Comparison of ENCODE assay signal across 21 cellular contexts in the genomic region with DNA sequence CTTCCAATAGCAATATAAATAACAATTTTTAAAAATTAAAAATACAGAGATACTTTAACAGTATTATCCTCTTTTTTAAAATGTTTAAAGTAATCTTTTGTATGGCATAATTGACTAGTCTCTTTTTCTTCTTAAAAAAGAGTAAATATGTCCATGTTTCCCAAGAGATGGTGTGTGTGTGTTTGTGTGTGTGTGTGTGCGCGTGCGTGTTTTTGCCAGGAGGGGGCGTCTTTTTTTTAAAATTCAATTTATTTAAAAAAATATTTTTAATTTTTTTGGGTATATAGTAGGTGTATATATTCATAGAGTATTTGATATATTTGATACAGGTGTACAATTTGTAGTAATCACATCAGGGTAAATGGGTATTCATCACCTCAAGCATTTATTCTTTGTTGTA.
A peak's percentile ranks its signal among the peaks of the same experiment; 100 is the strongest.
DNase-seq lines count a peak whose midpoint lies in the region; ATAC-seq and TF ChIP-seq lines count a peak whose summit lies in the region.
"Had no signal": no experiment of that assay in that cellular context is flagged by ENCODE, and none has a peak within 500 bp of the region (broad histone marks: within the 10 kb centered on the region; RNA-seq: fewer than 3 reads in every experiment).

No MANE protein-coding gene starts in this region.

- H3K27me3 Mint-ChIP-seq in endodermal cell (ENCODE audit: insufficient read depth): peaks cover 3% of the 10 kb centered on the region
- no peaks in the 10 kb centered on the region for H3K27me3 Mint-ChIP-seq in mesothelial cell of epicardium (ENCODE audit: low read depth)
- H3K27me3 Mint-ChIP-seq: B cell; dendritic cell treated with granulocyte-macrophage colony-stimulating factor and Interleukin-4, amounts not matched to agents 40 ng/mL and 50 ng/mL, for 4 days; naive thymus-derived CD4-positive, alpha-beta T cell had no signal

- no peaks in the 10 kb centered on the region for H3F3A ChIP-seq in PC-3 (ENCODE audit: low read length, unreplicated experiment)

- H3K36me3 Mint-ChIP-seq in endodermal cell (ENCODE audit: low read depth): no peaks in the 10 kb centered on the region
- peaks cover 2% of the 10 kb centered on the region for H3K36me3 Mint-ChIP-seq in mesothelial cell of epicardium
- H3K36me3 Mint-ChIP-seq: naive thymus-derived CD4-positive, alpha-beta T cell had no signal

- no TSS peak for BruUV-seq in PC-3 (replicated peaks; lab: Mats Ljungman, UMichigan)

- H3K9me2 ChIP-seq in PC-3 (replicated peaks; ENCODE audit: low read length): no peaks in the 10 kb centered on the region

- no peak overlapping the region for H3K9ac ChIP-seq in DND-41 (ENCODE audit: low read depth, low read length)
- H3K9ac ChIP-seq in PC-3 (ENCODE audit: low read length): no peak overlapping the region
- H3K9ac ChIP-seq in endodermal cell (ENCODE audit: extremely low read depth, low read length, poor library complexity, severe bottlenecking): no peak overlapping the region

- TF ChIP-seq POLR2A in gastroesophageal sphincter (IDR thresholded peaks at IDR 0.05): no peak

- H3K4me3 Mint-ChIP-seq in endodermal cell (no peak overlapping the region), mesothelial cell of epicardium (no peak overlapping the region)
- H3K4me3 Mint-ChIP-seq: B cell; dendritic cell treated with granulocyte-macrophage colony-stimulating factor and Interleukin-4, amounts not matched to agents 40 ng/mL and 50 ng/mL, for 4 days; naive thymus-derived CD4-positive, alpha-beta T cell had no signal

- TF ChIP-seq CTCF in DND-41 (IDR thresholded peaks at IDR 0.05; ENCODE audit: borderline replicate concordance, extremely low read depth, low read length, poor library complexity, severe bottlenecking) (peak; percentile 8), PC-3 (conservative IDR thresholded peaks at IDR 0.05; ENCODE audit: low read depth, low read length) (0 out of 2 replicates have a peak, but pooled peaks have one; percentile 12), endodermal cell (conservative IDR thresholded peaks at IDR 0.05) (peak; percentile 75), mesothelial cell of epicardium (IDR thresholded peaks at IDR 0.05; ENCODE audit: unreplicated experiment) (peak; percentile 46), gastroesophageal sphincter (IDR thresholded peaks at IDR 0.05) (no peak)

- H3K4me1 Mint-ChIP-seq in endodermal cell (peaks cover 7% of the 10 kb centered on the region), mesothelial cell of epicardium (peaks cover 7% of the 10 kb centered on the region)
- H3K4me1 Mint-ChIP-seq: B cell; naive thymus-derived CD4-positive, alpha-beta T cell had no signal

- H3K27ac ChIP-seq in DND-41 (ENCODE audit: low read length) (no peak overlapping the region), PC-3 (ENCODE audit: low read length) (no peak overlapping the region), endodermal cell (ENCODE audit: low read depth, low read length) (no peak overlapping the region), gastroesophageal sphincter (no peak overlapping the region)
- H3K27ac ChIP-seq: esophagus muscularis mucosa had no signal

- H3K36me3 ChIP-seq in DND-41 (ENCODE audit: insufficient read depth, low read length) (no peaks in the 10 kb centered on the region), PC-3 (ENCODE audit: low read depth, low read length) (no peaks in the 10 kb centered on the region), endodermal cell (ENCODE audit: control insufficient read depth, insufficient read depth, low read length) (no peaks in the 10 kb centered on the region), gastroesophageal sphincter (no peaks in the 10 kb centered on the region)
- H3K36me3 ChIP-seq: esophagus muscularis mucosa had no signal

- H3K4me1 ChIP-seq in DND-41 (ENCODE audit: insufficient read depth, low read length) (no peaks in the 10 kb centered on the region), PC-3 (ENCODE audit: insufficient read depth, low read length) (no peaks in the 10 kb centered on the region), endodermal cell (ENCODE audit: control insufficient read depth, insufficient read depth, low read length) (no peaks in the 10 kb centered on the region), gastroesophageal sphincter (no peaks in the 10 kb centered on the region)
- H3K4me1 ChIP-seq: esophagus muscularis mucosa had no signal

- no CpG with 5 or more reads among the region's 4 CpGs for WGBS in endodermal cell (ENCODE audit: insufficient coverage in 1 of 2, insufficient read length in 1 of 2), 2 experiments
- WGBS in gastroesophageal sphincter (ENCODE audit: low coverage in 1 of 2), 2 donors: 55 to 65% methylated on average over 3 to 4 of the region's 4 CpGs

- TF ChIP-seq EP300 in gastroesophageal sphincter (IDR thresholded peaks at IDR 0.05): no peak

- H3K79me2 ChIP-seq in DND-41 (ENCODE audit: insufficient read depth, low read length) (no peaks in the 10 kb centered on the region), PC-3 (ENCODE audit: low read length) (no peaks in the 10 kb centered on the region)

- H3K9me3 Mint-ChIP-seq in endodermal cell (no peaks in the 10 kb centered on the region), mesothelial cell of epicardium (peaks cover 28% of the 10 kb centered on the region)
- H3K9me3 Mint-ChIP-seq: dendritic cell treated with granulocyte-macrophage colony-stimulating factor and Interleukin-4, amounts not matched to agents 40 ng/mL and 50 ng/mL, for 4 days had no signal

- H3K4me3 ChIP-seq in DND-41 (ENCODE audit: low read depth in 1 of 2, low read length in 2 of 2): no peak overlapping the region
- H3K4me3 ChIP-seq in PC-3 (ENCODE audit: low read length): no peak overlapping the region
- no peak overlapping the region for H3K4me3 ChIP-seq in endodermal cell (ENCODE audit: low read length)
- no peak overlapping the region for H3K4me3 ChIP-seq in gastroesophageal sphincter
- H3K4me3 ChIP-seq: esophagus muscularis mucosa had no signal

- ATAC-seq in DND-41 (ENCODE audit: insufficient read depth, low read depth): no peak
- ATAC-seq in PC-3: no peak
- no peak for ATAC-seq in gastroesophageal sphincter
- ATAC-seq: naive thymus-derived CD4-positive, alpha-beta T cell had no signal

- intact Hi-C loops in PC-3 (cut with micrococcal nuclease): no loop called here

- H3K27ac Mint-ChIP-seq in endodermal cell: no peak overlapping the region
- no peak overlapping the region for H3K27ac Mint-ChIP-seq in mesothelial cell of epicardium
- H3K27ac Mint-ChIP-seq: B cell; dendritic cell treated with granulocyte-macrophage colony-stimulating factor and Interleukin-4, amounts not matched to agents 40 ng/mL and 50 ng/mL, for 4 days; naive thymus-derived CD4-positive, alpha-beta T cell had no signal

- H2AFZ ChIP-seq in DND-41 (ENCODE audit: low read depth, low read length) (no peak overlapping the region), PC-3 (ENCODE audit: low read length) (no peak overlapping the region)

- CTCF ChIA-PET in PC-3 (lab: Charles Lee): no interaction called here

- H4K20me1 ChIP-seq in DND-41 (ENCODE audit: insufficient read depth, low read length): no peaks in the 10 kb centered on the region
- no peaks in the 10 kb centered on the region for H4K20me1 ChIP-seq in PC-3 (ENCODE audit: low read length)

- POLR2A ChIA-PET in PC-3 (lab: Charles Lee; ENCODE audit: unreplicated experiment): no interaction called here

- no peaks in the 10 kb centered on the region for H3K9me3 ChIP-seq in DND-41 (ENCODE audit: insufficient read depth, low read length, severe bottlenecking)
- H3K9me3 ChIP-seq in PC-3 (ENCODE audit: low read length): no peaks in the 10 kb centered on the region
- no peaks in the 10 kb centered on the region for H3K9me3 ChIP-seq in endodermal cell (ENCODE audit: control insufficient read depth, low read length)
- no peaks in the 10 kb centered on the region for H3K9me3 ChIP-seq in gastroesophageal sphincter
- H3K9me3 ChIP-seq: esophagus muscularis mucosa had no signal

- no peaks in the 10 kb centered on the region for H3K27me3 ChIP-seq in DND-41 (ENCODE audit: insufficient read depth, low read length, poor library complexity)
- no peaks in the 10 kb centered on the region for H3K27me3 ChIP-seq in PC-3 (ENCODE audit: low read length)
- H3K27me3 ChIP-seq in endodermal cell (ENCODE audit: control insufficient read depth, insufficient read depth, low read length, poor library complexity, severe bottlenecking): no peaks in the 10 kb centered on the region
- H3K27me3 ChIP-seq in gastroesophageal sphincter: no peaks in the 10 kb centered on the region
- H3K27me3 ChIP-seq: esophagus muscularis mucosa had no signal

- DNase-seq in DND-41 (no peak), PC-3 (peak; percentile 7), endodermal cell (no peak), mesothelial cell of epicardium (ENCODE audit: low spot score in 2 of 2, unreplicated experiment in 2 of 2) (no peak), SKM-1 (lab: John Stamatoyannopoulos, UW; ENCODE audit: unreplicated experiment) (no peak), DMS79 treated with DMSO at 0.1 percent for 48 hours (lab: John Stamatoyannopoulos, UW) (no peak), GOT3 (lab: John Stamatoyannopoulos, UW) (no peak)
- DNase-seq: activated CD4-positive, alpha-beta T cell treated with anti-CD3 and anti-CD28 coated beads, Interleukin-2, amount 50 U/mL, for 48 hours; activated naive CD4-positive, alpha-beta T cell; activated T-cell treated with anti-CD3 and anti-CD28 coated beads for 4 hours; anterior cingulate cortex; islet precursor cell; naive thymus-derived CD4-positive, alpha-beta T cell; NCI-H2227 treated with DMSO at 0.1 percent for 48 hours; NK-92 treated with Interleukin-12 subunit alpha and Interleukin-12 subunit beta, amount 100 ng/mL, for 24 hours; Right ventricle myocardium superior; stimulated activated CD8-positive, alpha-beta memory T cell treated with anti-CD3 and anti-CD28 coated beads, Interleukin-4, amount 100 ng/mL, for 48 hours had no signal

- H3K4me2 ChIP-seq in DND-41 (ENCODE audit: insufficient read depth, low read length) (no peak overlapping the region), PC-3 (ENCODE audit: low read length) (no peak overlapping the region)

Comparison
In these comparisons a context has a peak if more than half of its experiments do, and no peak if none do; other contexts are left out.
1. CTCF ChIP-seq: peak in DND-41 (single experiment), PC-3 (single experiment), endodermal cell (single experiment) and mesothelial cell of epicardium (single experiment); none in gastroesophageal sphincter (0 of 4).